8 cellular contexts compared by ENCODE assay signal in genomic region chr7:152465118-152465387, GRCh38. TPM values are rescaled to one million over a fixed set of nuclear protein-coding genes. Genes with fewer than 3 reads are reported as not detected.
A peak's percentile ranks its signal among the peaks of the same experiment; 100 is the strongest.
DNase-seq lines count a peak whose midpoint lies in the region; ATAC-seq and TF ChIP-seq lines count a peak whose summit lies in the region.

No MANE protein-coding gene starts in this region.

- H4K91ac ChIP-seq in trophoblast cell (ENCODE audit: low read depth, low read length), result no peak overlapping the region

- no peak overlapping the region for H3K14ac ChIP-seq in trophoblast cell (ENCODE audit: low read length)

- WGBS in trophoblast cell (ENCODE audit: extremely low coverage, insufficient coverage, insufficient read length), result no CpG with 5 or more reads among the region's 4 CpGs

- BruUV-seq in Panc1 (replicated peaks; lab: Mats Ljungman, UMichigan), result no TSS peak

- H3K27ac ChIP-seq in DND-41 (ENCODE audit: low read length) (peak overlapping the region; percentile 99), Panc1 (ENCODE audit: low read length) (peak overlapping the region; percentile 93), epithelial cell of prostate (peak overlapping the region; percentile 93), trophoblast cell (ENCODE audit: low read depth, low read length) (no peak overlapping the region)

- H2AFZ ChIP-seq in DND-41 (ENCODE audit: low read depth, low read length) (peak overlapping the region; percentile 100), trophoblast cell (ENCODE audit: insufficient read depth, low read length, poor library complexity) (no peak overlapping the region)

- H4K12ac ChIP-seq in trophoblast cell (ENCODE audit: low read depth, low read length), result no peak overlapping the region

- POLR2A ChIA-PET in Panc1 (lab: Charles Lee), result no interaction called here

- H3K4me3 ChIP-seq in DND-41 (ENCODE audit: low read depth in 1 of 2, low read length in 2 of 2), result peak overlapping the region; percentile 84 to 94; a peak in 3 of 4 replicates
- peak overlapping the region; percentile 90 to 95 for H3K4me3 ChIP-seq in Panc1 (ENCODE audit: low read depth in 2 of 2, low read length in 2 of 2)
- H3K4me3 ChIP-seq in trophoblast cell (ENCODE audit: low read depth, low read length), result no peak overlapping the region

- H4K20me1 ChIP-seq in DND-41 (ENCODE audit: insufficient read depth, low read length), result no peaks in the 10 kb centered on the region

- H3K36me3 ChIP-seq in DND-41 (ENCODE audit: insufficient read depth, low read length) (no peaks in the 10 kb centered on the region; the same call in 1 of the 2 replicates), Panc1 (ENCODE audit: control insufficient read depth, insufficient read depth, low read length) (no peaks in the 10 kb centered on the region; the same call in 1 of the 2 replicates), trophoblast cell (ENCODE audit: control insufficient read depth in 1 of 2, insufficient read depth in 2 of 2, low read length in 2 of 2) (no peaks in the 10 kb centered on the region)

- in situ Hi-C loops in Panc1 (cut with HindIII; ENCODE audit: low pct_unique_long_range_greater_than_20kb, low sequenced_read_pairs), result no loop called here

- intact Hi-C loops in Panc1 (cut with micrococcal nuclease; ENCODE audit: unreplicated experiment), result no loop called here

- no peak for DNase-seq in DND-41
- DNase-seq in Panc1 (ENCODE audit: low read depth, low spot score), result no peak
- no peak for DNase-seq in epithelial cell of prostate (ENCODE audit: low read depth, low spot score)
- no peak for DNase-seq in trophoblast cell
- DNase-seq in occipital lobe (lab: John Stamatoyannopoulos, UW), result no peak
- no peak for DNase-seq in germinal center (ENCODE audit: low spot score)
- DNase-seq in LoVo (ENCODE audit: low spot score), result no peak

- H4K8ac ChIP-seq in trophoblast cell (ENCODE audit: low read depth, low read length), result no peak overlapping the region

- H2BK12ac ChIP-seq in trophoblast cell (ENCODE audit: low read length), result no peak overlapping the region

- H3K4me1 ChIP-seq in DND-41 (ENCODE audit: insufficient read depth, low read length) (peaks cover 18% of the 10 kb centered on the region), Panc1 (ENCODE audit: control insufficient read depth, insufficient read depth, low read length) (peaks cover 3% of the 10 kb centered on the region; the same call in 1 of the 2 replicates), trophoblast cell (ENCODE audit: control insufficient read depth in 1 of 2, insufficient read depth in 2 of 2, low read length in 2 of 2) (peaks cover under 1 to 6% of the 10 kb centered on the region in 2 experiments)

- H3K18ac ChIP-seq in trophoblast cell (ENCODE audit: low read length), result no peak overlapping the region

- no peak overlapping the region for H2BK120ac ChIP-seq in trophoblast cell (ENCODE audit: insufficient read depth, low read length, poor library complexity)

- no peak for ATAC-seq in DND-41 (ENCODE audit: insufficient read depth, low read depth)
- no peak for ATAC-seq in Panc1
- ATAC-seq in HG03175 (IDR thresholded peaks at IDR 0.05; ENCODE audit: unreplicated experiment), result no peak

- H3K79me2 ChIP-seq in DND-41 (ENCODE audit: insufficient read depth, low read length) (peaks cover 7% of the 10 kb centered on the region), trophoblast cell (ENCODE audit: control insufficient read depth, insufficient read depth, low read length, poor library complexity) (peaks cover 10% of the 10 kb centered on the region)

- H3K23ac ChIP-seq in trophoblast cell (ENCODE audit: low read length), result no peak overlapping the region

- no peak overlapping the region for H2AK5ac ChIP-seq in trophoblast cell (ENCODE audit: low read length)

- H3K9ac ChIP-seq in DND-41 (ENCODE audit: low read depth, low read length), result peak overlapping the region; percentile 100
- no peak overlapping the region for H3K9ac ChIP-seq in trophoblast cell (ENCODE audit: low read length)

- CTCF ChIA-PET in Panc1 (lab: Charles Lee), result no interaction called here

- peak overlapping the region; percentile 93 for H3K4me2 ChIP-seq in DND-41 (ENCODE audit: insufficient read depth, low read length)
- peak overlapping the region; percentile 50 for H3K4me2 ChIP-seq in trophoblast cell (ENCODE audit: low read length)

- peaks cover 14% of the 10 kb centered on the region for H3K79me1 ChIP-seq in trophoblast cell (ENCODE audit: low read length)

- H3K27me3 ChIP-seq in DND-41 (ENCODE audit: insufficient read depth, low read length, poor library complexity) (no peaks in the 10 kb centered on the region), Panc1 (ENCODE audit: control insufficient read depth, insufficient read depth, low read length) (no peaks in the 10 kb centered on the region), trophoblast cell (ENCODE audit: insufficient read depth, low read length) (no peaks in the 10 kb centered on the region)

- no peak for TF ChIP-seq CTCF in DND-41 (IDR thresholded peaks at IDR 0.05; ENCODE audit: borderline replicate concordance, extremely low read depth, low read length, poor library complexity, severe bottlenecking)
- no peak for TF ChIP-seq CTCF in Panc1 (IDR thresholded peaks at IDR 0.05)

- no peak overlapping the region for H3K4ac ChIP-seq in trophoblast cell (ENCODE audit: low read depth, low read length)

- H2BK5ac ChIP-seq in trophoblast cell (ENCODE audit: low read depth, low read length, poor library complexity), result no peak overlapping the region

- H3K9me3 ChIP-seq in DND-41 (ENCODE audit: insufficient read depth, low read length, severe bottlenecking), result no peaks in the 10 kb centered on the region
- H3K9me3 ChIP-seq in Panc1 (ENCODE audit: control insufficient read depth, insufficient read depth, low read depth, low read length), result no peaks in the 10 kb centered on the region
- no peaks in the 10 kb centered on the region for H3K9me3 ChIP-seq in trophoblast cell (ENCODE audit: insufficient read depth, low read depth, low read length)

RNA-seq across cellular contexts. Expression of gene KMT2C, which starts 29.2 kb away (rescaled TPM):
- total RNA-seq in Panc1 (2021; ENCODE audit: unreplicated experiment) (42.5 TPM), occipital lobe (77.7 TPM)
- polyA plus RNA-seq in Panc1 (2012; ENCODE audit: insufficient read length), result 13.3 TPM
- polyA plus RNA-seq in trophoblast cell (2013), result 26.4 and 28.2 TPM in 2 replicates
